11 cellular contexts compared by ENCODE assay signal in genomic region chrX:154719132-154719675, GRCh38. TPM values are rescaled to one million over a fixed set of nuclear protein-coding genes. Genes with fewer than 3 reads are reported as not detected.
DNase-seq lines count a peak whose midpoint lies in the region; ATAC-seq and TF ChIP-seq lines count a peak whose summit lies in the region.
"Had no signal": no experiment of that assay in that cellular context is flagged by ENCODE, and none has a peak within 500 bp of the region (broad histone marks: within the 10 kb centered on the region; RNA-seq: fewer than 3 reads in every experiment).

No MANE protein-coding gene starts in this region.

- CTCF ChIA-PET in activated CD4-positive, alpha-beta T cell treated with anti-CD3 and anti-CD28 coated beads for 36 hours (lab: Charles Lee) = interaction anchor here (0.7 to 4.8 kb wide), 4 partner anchors 19 to 30 kb away, joined by 3 to 58 read pairs (median 4); partner anchors contain the start of gene GAB3

- no peaks in the 10 kb centered on the region for H3K36me3 Mint-ChIP-seq in activated CD4-positive, alpha-beta T cell treated with anti-CD3 and anti-CD28 coated beads for 36 hours (ENCODE audit: low read depth)

- intact Hi-C loops in Right ventricle myocardium superior (cut with DNase I) = no loop called here
- intact Hi-C loops in cardiac septum (cut with DNase I) = no loop called here
- intact Hi-C loops in activated CD4-positive, alpha-beta T cell treated with anti-CD3 and anti-CD28 coated beads for 36 hours (cut with DNase I, micrococcal nuclease) = loop anchor here (2.0 to 5.0 kb wide), 3 partner anchors 30 to 123 kb away; partner anchors contain the start of gene DKC1 (in 1 of the 2)

- POLR2A ChIA-PET in activated CD4-positive, alpha-beta T cell treated with anti-CD3 and anti-CD28 coated beads for 36 hours (lab: Charles Lee) = interaction anchor here (1.0 kb wide), 1 partner anchor 29 kb away, joined by 7 read pairs; no protein-coding TSS in a partner anchor

- peak overlapping the region; percentile 49 for H3K4me3 Mint-ChIP-seq in activated CD4-positive, alpha-beta T cell treated with anti-CD3 and anti-CD28 coated beads for 36 hours
- H3K4me3 Mint-ChIP-seq in stimulated activated naive CD8-positive, alpha-beta T cell treated with anti-CD3 and anti-CD28 coated beads, Interleukin-15, amount 100 ng/mL, for 72 hours = peak overlapping the region; percentile 64 to 67
- H3K4me3 Mint-ChIP-seq: GM23338 had no signal

- peak overlapping the region; percentile 88 for H3K27ac Mint-ChIP-seq in activated CD4-positive, alpha-beta T cell treated with anti-CD3 and anti-CD28 coated beads for 36 hours
- H3K27ac Mint-ChIP-seq in stimulated activated naive CD8-positive, alpha-beta T cell treated with anti-CD3 and anti-CD28 coated beads, Interleukin-15, amount 100 ng/mL, for 72 hours = peak overlapping the region; percentile 52 to 97
- H3K27ac Mint-ChIP-seq: GM23338 had no signal

- DNase-seq in Right ventricle myocardium superior = no peak
- DNase-seq in cardiac septum (ENCODE audit: low spot score) = no peak
- peak; percentile 56 for DNase-seq in activated CD4-positive, alpha-beta T cell treated with anti-CD3 and anti-CD28 coated beads for 36 hours
- peak; percentile 34 for DNase-seq in fibroblast of peridontal ligament (ENCODE audit: extremely low read depth)
- peak in 1 of 2 donors; percentile 50 for DNase-seq in stimulated activated naive CD8-positive, alpha-beta T cell treated with anti-CD3 and anti-CD28 coated beads, Interleukin-15, amount 100 ng/mL, for 72 hours
- no peak for DNase-seq in NCI-H1930 (lab: John Stamatoyannopoulos, UW)
- no peak for DNase-seq in GM10266 (ENCODE audit: extremely low spot score)
- DNase-seq: effector CD8-positive, alpha-beta T cell; NK-92 treated with Interleukin-12 subunit alpha and Interleukin-12 subunit beta, amount 100 ng/mL, for 24 hours had no signal

- peaks cover 2% of the 10 kb centered on the region for H3K9me3 Mint-ChIP-seq in activated CD4-positive, alpha-beta T cell treated with anti-CD3 and anti-CD28 coated beads for 36 hours (ENCODE audit: low read depth)
- no peaks in the 10 kb centered on the region for H3K9me3 Mint-ChIP-seq in stimulated activated naive CD8-positive, alpha-beta T cell treated with anti-CD3 and anti-CD28 coated beads, Interleukin-15, amount 100 ng/mL, for 72 hours
- H3K9me3 Mint-ChIP-seq: GM23338 had no signal

- TF ChIP-seq CTCF in GM10266 (IDR thresholded peaks at IDR 0.05; ENCODE audit: control insufficient read depth, insufficient read depth, low read depth, missing control alignments) = no peak

- no peaks in the 10 kb centered on the region for H3K27me3 Mint-ChIP-seq in activated CD4-positive, alpha-beta T cell treated with anti-CD3 and anti-CD28 coated beads for 36 hours
- no peaks in the 10 kb centered on the region for H3K27me3 Mint-ChIP-seq in stimulated activated naive CD8-positive, alpha-beta T cell treated with anti-CD3 and anti-CD28 coated beads, Interleukin-15, amount 100 ng/mL, for 72 hours

- H3K4me1 Mint-ChIP-seq in activated CD4-positive, alpha-beta T cell treated with anti-CD3 and anti-CD28 coated beads for 36 hours = peaks cover 43% of the 10 kb centered on the region
- peaks cover 51% of the 10 kb centered on the region for H3K4me1 Mint-ChIP-seq in stimulated activated naive CD8-positive, alpha-beta T cell treated with anti-CD3 and anti-CD28 coated beads, Interleukin-15, amount 100 ng/mL, for 72 hours

- ATAC-seq in Right ventricle myocardium superior (ENCODE audit: poor library complexity) (peak; percentile 36), GM19023 (IDR thresholded peaks at IDR 0.05; ENCODE audit: unreplicated experiment) (no peak)
- peak; percentile 88 for ATAC-seq in activated CD4-positive, alpha-beta T cell treated with anti-CD3 and anti-CD28 coated beads for 36 hours
- ATAC-seq in stimulated activated naive CD8-positive, alpha-beta T cell treated with anti-CD3 and anti-CD28 coated beads, Interleukin-15, amount 100 ng/mL, for 72 hours = peak; percentile 86
- ATAC-seq: GM23338 had no signal

RNA-seq across cellular contexts. Expression of gene GAB3, which starts 31.7 kb away (rescaled TPM):
- 11.9 TPM for total RNA-seq in Right ventricle myocardium superior
- 17.7 TPM for total RNA-seq in cardiac septum
- total RNA-seq in activated CD4-positive, alpha-beta T cell treated with anti-CD3 and anti-CD28 coated beads for 36 hours = 1 to 10 TPM; 2.1 to 2.9 TPM

RNA-seq across cellular contexts. Expression of gene DKC1, which starts 43.5 kb away (rescaled TPM):
- 21.2 TPM for total RNA-seq in Right ventricle myocardium superior
- 22.4 TPM for total RNA-seq in cardiac septum
- total RNA-seq in activated CD4-positive, alpha-beta T cell treated with anti-CD3 and anti-CD28 coated beads for 36 hours = 100 to 1,000 TPM; 126 to 130 TPM

Comparison
In these comparisons a context has a peak if more than half of its experiments do, and no peak if none do; other contexts are left out.
1. DNase-seq: peak in activated CD4-positive, alpha-beta T cell treated with anti-CD3 and anti-CD28 coated beads for 36 hours (single experiment) and fibroblast of peridontal ligament (single experiment); none in Right ventricle myocardium superior (single experiment), cardiac septum (single experiment), NCI-H1930 (0 of 2) and GM10266 (single experiment).
2. intact Hi-C loops: an anchor here in activated CD4-positive, alpha-beta T cell treated with anti-CD3 and anti-CD28 coated beads for 36 hours (2.0 to 5.0 kb wide); none called in Right ventricle myocardium superior and cardiac septum.